In genomic region chr11:8267831-8268529, GRCh38 we compare ENCODE assay signal across 8 cellular contexts. TPM values are rescaled to one million over a fixed set of nuclear protein-coding genes. Genes with fewer than 3 reads are reported as not detected.
DNase-seq lines count a peak whose midpoint lies in the region; ATAC-seq and TF ChIP-seq lines count a peak whose summit lies in the region.

No MANE protein-coding gene starts in this region.

- no peaks in the 10 kb centered on the region for H3K36me3 Mint-ChIP-seq in naive thymus-derived CD4-positive, alpha-beta T cell

- DNase-seq in BE2C (peak; percentile 30), LNCaP clone FGC (ENCODE audit: low read depth) (no peak), ecto neural progenitor cell (ENCODE audit: low spot score) (peak; percentile 72), SKM-1 (lab: John Stamatoyannopoulos, UW; ENCODE audit: unreplicated experiment) (no peak), Kasumi-1 (lab: John Stamatoyannopoulos, UW) (no peak), LoVo (ENCODE audit: low spot score) (no peak)
- DNase-seq in naive thymus-derived CD4-positive, alpha-beta T cell = peak in 4 of 9 donors; percentile 5 to 32 (median 14)

- peaks cover 9 to 13% (median 12%) of the 10 kb centered on the region in 7 donors for H3K4me1 Mint-ChIP-seq in naive thymus-derived CD4-positive, alpha-beta T cell

- peaks cover 73 to 90% (median 78%) of the 10 kb centered on the region in 5 donors for H3K27me3 Mint-ChIP-seq in naive thymus-derived CD4-positive, alpha-beta T cell

- no peak overlapping the region for H3K27ac Mint-ChIP-seq in naive thymus-derived CD4-positive, alpha-beta T cell

- peak overlapping the region in 9 of 10 donors; percentile 23 to 74 (median 45) for H3K4me3 Mint-ChIP-seq in naive thymus-derived CD4-positive, alpha-beta T cell

- peak overlapping the region; percentile 45 for H3K4me3 ChIP-seq in BE2C (ENCODE audit: low read depth, low read length)
- peak overlapping the region; percentile 34 for H3K4me3 ChIP-seq in LNCaP clone FGC (ENCODE audit: low read depth, low read length)
- peak overlapping the region; percentile 33 for H3K4me3 ChIP-seq in naive thymus-derived CD4-positive, alpha-beta T cell (ENCODE audit: low read length)

- H3K27ac ChIP-seq in naive thymus-derived CD4-positive, alpha-beta T cell (ENCODE audit: low read depth, low read length) = no peak overlapping the region

- CTCF ChIA-PET in naive thymus-derived CD4-positive, alpha-beta T cell (lab: Charles Lee) = no interaction called here

- H3K9me3 ChIP-seq in BE2C = no peaks in the 10 kb centered on the region
- no peaks in the 10 kb centered on the region for H3K9me3 ChIP-seq in naive thymus-derived CD4-positive, alpha-beta T cell (ENCODE audit: control insufficient read depth in 2 of 3, low read length in 3 of 3)

- H3K4me1 ChIP-seq in BE2C = no peaks in the 10 kb centered on the region
- H3K4me1 ChIP-seq in naive thymus-derived CD4-positive, alpha-beta T cell (ENCODE audit: control insufficient read depth in 2 of 2, insufficient read depth in 2 of 2, low read length in 2 of 2) = peaks cover 0 to 10% of the 10 kb centered on the region in 2 donors

- no peaks in the 10 kb centered on the region for H3K9me3 Mint-ChIP-seq in naive thymus-derived CD4-positive, alpha-beta T cell

- peak; percentile 37 for ATAC-seq in naive thymus-derived CD4-positive, alpha-beta T cell
- no peak for ATAC-seq in HG02981 (IDR thresholded peaks at IDR 0.05; ENCODE audit: unreplicated experiment)

- H3K36me3 ChIP-seq in BE2C = no peaks in the 10 kb centered on the region
- no peaks in the 10 kb centered on the region for H3K36me3 ChIP-seq in naive thymus-derived CD4-positive, alpha-beta T cell (ENCODE audit: control insufficient read depth in 2 of 3, insufficient read depth in 3 of 3, low read length in 3 of 3)

- H3K27me3 ChIP-seq in BE2C = peaks cover 13% of the 10 kb centered on the region
- H3K27me3 ChIP-seq in naive thymus-derived CD4-positive, alpha-beta T cell (ENCODE audit: control insufficient read depth in 2 of 2, insufficient read depth in 2 of 2, low read length in 2 of 2) = peaks cover 0 to 10% of the 10 kb centered on the region in 2 donors

- POLR2A ChIA-PET in naive thymus-derived CD4-positive, alpha-beta T cell (lab: Charles Lee) = no interaction called here

- no peak for TF ChIP-seq CTCF in BE2C (IDR thresholded peaks at IDR 0.05; ENCODE audit: low read depth, low read length)
- TF ChIP-seq CTCF in LNCaP clone FGC (IDR thresholded peaks at IDR 0.05; ENCODE audit: control insufficient read depth, extremely low read depth, insufficient read depth) = no peak

- intact Hi-C loops in naive thymus-derived CD4-positive, alpha-beta T cell (cut with micrococcal nuclease) = loop anchor here in 1 of 2 donors (10.0 kb wide), 1 partner anchor 263 kb away; no protein-coding TSS in a partner anchor

RNA-seq across cellular contexts. Expression of gene LMO1, which starts 4.3 kb away (rescaled TPM):
- polyA plus RNA-seq in BE2C (2012; ENCODE audit: insufficient read depth, insufficient read length, low read depth) = 4.4 TPM
- not detected for total RNA-seq in naive thymus-derived CD4-positive, alpha-beta T cell
- polyA plus RNA-seq in naive thymus-derived CD4-positive, alpha-beta T cell = not detected

Comparison
In these comparisons a context has a peak if more than half of its experiments do, and no peak if none do; other contexts are left out.
1. DNase-seq: peak in BE2C (single experiment) and ecto neural progenitor cell (single experiment); none in LNCaP clone FGC (single experiment), SKM-1 (single experiment), Kasumi-1 (0 of 2) and LoVo (single experiment).
2. Peak in every context shown above with its lines, with median percentiles within 50 percentile points of each other: H3K4me3 ChIP-seq.